1 cellular context compared by ENCODE assay signal in the genomic region with DNA sequence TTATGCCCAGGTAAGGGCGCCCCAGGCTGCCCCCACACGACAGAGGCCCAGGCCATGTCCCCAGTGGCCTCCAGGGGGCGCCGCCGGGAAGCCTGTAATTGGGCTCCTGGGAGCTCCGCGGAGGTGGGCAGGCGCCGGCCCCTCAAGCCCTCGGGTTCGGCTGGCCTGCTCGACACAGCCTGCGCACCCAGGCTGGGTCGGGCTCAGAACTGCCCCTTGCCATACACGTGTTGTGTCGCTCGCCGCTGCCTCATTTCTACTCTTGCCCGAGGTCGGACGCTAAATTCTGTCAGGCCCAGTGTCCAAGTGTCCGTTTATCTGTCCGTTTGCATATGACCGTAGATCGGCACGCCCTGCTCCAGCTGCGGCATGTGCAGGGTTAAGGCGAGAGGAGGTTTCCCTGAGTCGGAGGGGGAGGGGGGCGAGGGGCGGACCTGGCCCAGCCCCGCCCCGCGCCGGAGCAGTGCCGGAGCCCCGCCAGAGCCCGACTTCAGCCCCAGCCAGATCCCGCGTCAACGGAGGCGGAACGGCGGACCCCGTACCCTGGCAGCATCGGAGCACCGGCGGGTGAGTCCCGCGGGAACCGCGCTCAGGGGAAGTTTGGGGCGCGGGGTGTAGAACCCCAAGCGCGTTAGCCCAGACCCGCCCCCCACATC.
TF ChIP-seq lines count a peak whose summit lies in the region.

A gene (plus strand): TSS at position 480 of the 656 bp plus-strand sequence. CDS start 1,172 bp downstream, outside the sequence.

TF ChIP-seq in WTC11, 78 proteins besides CTCF, POLR2A, EP300 and RAD21 (continued from another document):
- TF ChIP-seq, protein P1, sequence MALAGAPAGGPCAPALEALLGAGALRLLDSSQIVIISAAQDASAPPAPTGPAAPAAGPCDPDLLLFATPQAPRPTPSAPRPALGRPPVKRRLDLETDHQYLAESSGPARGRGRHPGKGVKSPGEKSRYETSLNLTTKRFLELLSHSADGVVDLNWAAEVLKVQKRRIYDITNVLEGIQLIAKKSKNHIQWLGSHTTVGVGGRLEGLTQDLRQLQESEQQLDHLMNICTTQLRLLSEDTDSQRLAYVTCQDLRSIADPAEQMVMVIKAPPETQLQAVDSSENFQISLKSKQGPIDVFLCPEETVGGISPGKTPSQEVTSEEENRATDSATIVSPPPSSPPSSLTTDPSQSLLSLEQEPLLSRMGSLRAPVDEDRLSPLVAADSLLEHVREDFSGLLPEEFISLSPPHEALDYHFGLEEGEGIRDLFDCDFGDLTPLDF (CRISPR knock-in tag; IDR thresholded peaks at IDR 0.05) = no peak
